Comparison of ENCODE assay signal across 13 cellular contexts in genomic region chr4:140037353-140038030, GRCh38.
DNase-seq lines count a peak whose midpoint lies in the region; ATAC-seq, FAIRE-seq and TF ChIP-seq lines count a peak whose summit lies in the region.
"Had no signal": no experiment of that assay in that cellular context is flagged by ENCODE, and none has a peak within 500 bp of the region (broad histone marks: within the 10 kb centered on the region; RNA-seq: fewer than 3 reads in every experiment).

No MANE protein-coding gene starts in this region.

- BruUV-seq in PC-3 (replicated peaks; lab: Mats Ljungman, UMichigan) = no TSS peak

- peak; percentile 56 for DNase-seq in GM04503 (ENCODE audit: low read depth)
- DNase-seq in PC-3 = peak; percentile 92
- DNase-seq in pancreas = no peak
- DNase-seq in T-helper 17 cell = no peak
- DNase-seq in activated gamma-delta T cell (lab: John Stamatoyannopoulos, UW) = no peak
- no peak for DNase-seq in naive thymus-derived CD4-positive, alpha-beta T cell
- DNase-seq in aorta = no peak
- DNase-seq: left ventricle myocardium superior; MV-4-11; stimulated activated CD4-positive, alpha-beta T cell treated with anti-CD3 and anti-CD28 coated beads, Interleukin-4, amount 100 ng/mL, for 24 hours had no signal

- CTCF ChIA-PET in PC-3 (lab: Charles Lee) = interaction anchor here (0.6 to 0.7 kb wide), 3 partner anchors 23 to 205 kb away, joined by 3 to 8 read pairs (median 3); no protein-coding TSS in a partner anchor
- CTCF ChIA-PET in naive thymus-derived CD4-positive, alpha-beta T cell (lab: Charles Lee) = interaction anchor here (1.4 kb wide), 1 partner anchor 322 kb away, joined by 4 read pairs; no protein-coding TSS in a partner anchor

- H3K4me2 ChIP-seq in PC-3 (ENCODE audit: low read length) = peak overlapping the region; percentile 79

- no peaks in the 10 kb centered on the region for H3K79me2 ChIP-seq in PC-3 (ENCODE audit: low read length)

- TF ChIP-seq CTCF in PC-3 (conservative IDR thresholded peaks at IDR 0.05; ENCODE audit: low read depth, low read length) = no peak
- TF ChIP-seq CTCF in pancreas (IDR thresholded peaks at IDR 0.05) = no peak

- no peaks in the 10 kb centered on the region for H3K9me2 ChIP-seq in PC-3 (replicated peaks; ENCODE audit: low read length)

- H3K9me3 Mint-ChIP-seq in naive thymus-derived CD4-positive, alpha-beta T cell = peaks cover 0 to 2% (median 0%) of the 10 kb centered on the region in 11 donors

- H3K27ac ChIP-seq in PC-3 (ENCODE audit: low read length) (peak overlapping the region; percentile 95), esophagus (ENCODE audit: low read depth in 2 of 2, low read length in 1 of 2) (peak overlapping the region; percentile 26 to 55), pancreas (peak overlapping the region in 2 of 4 donors; percentile 9 to 38), aorta (ENCODE audit: low read depth in 1 of 2, low read length in 2 of 2) (peak overlapping the region in 1 of 2 donors; percentile 48)
- H3K27ac ChIP-seq in naive thymus-derived CD4-positive, alpha-beta T cell (ENCODE audit: low read depth, low read length) = no peak overlapping the region

- intact Hi-C loops in PC-3 (cut with micrococcal nuclease) (loop anchor here (1.0 kb wide), 1 partner anchor 17 kb away; no protein-coding TSS in a partner anchor), pancreas (cut with DNase I) (no loop called here), aorta (cut with DNase I) (no loop called here)
- intact Hi-C loops in naive thymus-derived CD4-positive, alpha-beta T cell (cut with micrococcal nuclease) = no loop called here

- H3K4me3 ChIP-seq in PC-3 (ENCODE audit: low read length) = peak overlapping the region; percentile 43; the same call in 1 of the 2 replicates
- H3K4me3 ChIP-seq in esophagus (ENCODE audit: low read depth in 1 of 2, low read length in 2 of 2) = no peak overlapping the region
- H3K4me3 ChIP-seq in pancreas = no peak overlapping the region
- no peak overlapping the region for H3K4me3 ChIP-seq in naive thymus-derived CD4-positive, alpha-beta T cell (ENCODE audit: low read length)
- no peak overlapping the region for H3K4me3 ChIP-seq in aorta (ENCODE audit: low read length in 2 of 2)
- H3K4me3 ChIP-seq: GM12878 had no signal

- no peaks in the 10 kb centered on the region for H3K9me3 ChIP-seq in PC-3 (ENCODE audit: low read length)
- no peaks in the 10 kb centered on the region for H3K9me3 ChIP-seq in esophagus (ENCODE audit: control insufficient read depth in 2 of 2, insufficient read depth in 1 of 2, low read depth in 1 of 2, low read length in 1 of 2)
- H3K9me3 ChIP-seq in pancreas = no peaks in the 10 kb centered on the region
- no peaks in the 10 kb centered on the region for H3K9me3 ChIP-seq in T-helper 17 cell (ENCODE audit: control insufficient read depth, low read length, poor library complexity, severe bottlenecking)
- H3K9me3 ChIP-seq in naive thymus-derived CD4-positive, alpha-beta T cell (ENCODE audit: control insufficient read depth in 2 of 3, low read length in 3 of 3) = no peaks in the 10 kb centered on the region
- H3K9me3 ChIP-seq in aorta (ENCODE audit: control insufficient read depth, low read length) = no peaks in the 10 kb centered on the region

- peaks cover 4% of the 10 kb centered on the region for H3K4me1 Mint-ChIP-seq in T-helper 17 cell
- peaks cover 0 to 14% (median 5%) of the 10 kb centered on the region in 7 donors for H3K4me1 Mint-ChIP-seq in naive thymus-derived CD4-positive, alpha-beta T cell

- peaks cover 33% of the 10 kb centered on the region for H3K27me3 Mint-ChIP-seq in T-helper 17 cell
- peaks cover 0 to 27% (median 4%) of the 10 kb centered on the region in 5 donors for H3K27me3 Mint-ChIP-seq in naive thymus-derived CD4-positive, alpha-beta T cell
- H3K27me3 Mint-ChIP-seq: activated naive CD8-positive, alpha-beta T cell had no signal

- peak overlapping the region; percentile 65 for H3K9ac ChIP-seq in PC-3 (ENCODE audit: low read length)

- no peak overlapping the region for H3K4me3 Mint-ChIP-seq in T-helper 17 cell
- H3K4me3 Mint-ChIP-seq in naive thymus-derived CD4-positive, alpha-beta T cell = no peak overlapping the region
- H3K4me3 Mint-ChIP-seq: activated naive CD8-positive, alpha-beta T cell had no signal

- H3K36me3 ChIP-seq in PC-3 (ENCODE audit: low read depth, low read length) (no peaks in the 10 kb centered on the region), esophagus (ENCODE audit: control insufficient read depth in 2 of 2, insufficient read depth in 2 of 2, low read length in 1 of 2) (peaks cover 0 to 2% of the 10 kb centered on the region in 2 donors), pancreas (no peaks in the 10 kb centered on the region), aorta (ENCODE audit: control insufficient read depth in 1 of 2, insufficient read depth in 2 of 2, low read length in 1 of 2) (no peaks in the 10 kb centered on the region)
- no peaks in the 10 kb centered on the region for H3K36me3 ChIP-seq in naive thymus-derived CD4-positive, alpha-beta T cell (ENCODE audit: control insufficient read depth in 2 of 3, insufficient read depth in 3 of 3, low read length in 3 of 3)

- H3K36me3 Mint-ChIP-seq in T-helper 17 cell (ENCODE audit: low read depth) = peaks cover 2% of the 10 kb centered on the region
- peaks cover 0 to 8% (median 0%) of the 10 kb centered on the region in 5 donors for H3K36me3 Mint-ChIP-seq in naive thymus-derived CD4-positive, alpha-beta T cell
- H3K36me3 Mint-ChIP-seq: activated naive CD8-positive, alpha-beta T cell had no signal

- no peaks in the 10 kb centered on the region for H4K20me1 ChIP-seq in PC-3 (ENCODE audit: low read length)

- H3F3A ChIP-seq in PC-3 (ENCODE audit: low read length, unreplicated experiment) = peaks cover 4% of the 10 kb centered on the region

- ATAC-seq in PC-3 = peak; percentile 98
- ATAC-seq in pancreas = peak; percentile 55 to 81 (median 73)
- ATAC-seq in T-helper 17 cell = no peak
- ATAC-seq in naive thymus-derived CD4-positive, alpha-beta T cell = no peak
- no peak for ATAC-seq in aorta (ENCODE audit: low FRiP score)
- ATAC-seq: GM12878, left ventricle myocardium superior had no signal

- 61 to 67% methylated on average over 6 of the region's 6 CpGs for WGBS in esophagus, 2 donors
- 49 to 53% methylated on average over 6 of the region's 6 CpGs for WGBS in pancreas, 2 donors
- WGBS in aorta, 2 donors = 49 to 56% methylated on average over 6 of the region's 6 CpGs

- no peaks in the 10 kb centered on the region for H3K27me3 ChIP-seq in PC-3 (ENCODE audit: low read length)
- H3K27me3 ChIP-seq in esophagus (ENCODE audit: control insufficient read depth in 1 of 2, insufficient read depth in 2 of 2, low read length in 2 of 2) = no peaks in the 10 kb centered on the region
- H3K27me3 ChIP-seq in pancreas = no peaks in the 10 kb centered on the region
- no peaks in the 10 kb centered on the region for H3K27me3 ChIP-seq in naive thymus-derived CD4-positive, alpha-beta T cell (ENCODE audit: control insufficient read depth in 2 of 2, insufficient read depth in 2 of 2, low read length in 2 of 2)
- H3K27me3 ChIP-seq in aorta (ENCODE audit: control insufficient read depth in 1 of 2, insufficient read depth in 2 of 2, low read length in 1 of 2) = no peaks in the 10 kb centered on the region

- POLR2A ChIA-PET in PC-3 (lab: Charles Lee; ENCODE audit: unreplicated experiment) = interaction anchor here (0.5 to 0.7 kb wide), 2 partner anchors 55 to 60 kb away, joined by 7 to 10 read pairs; no protein-coding TSS in a partner anchor
- POLR2A ChIA-PET in naive thymus-derived CD4-positive, alpha-beta T cell (lab: Charles Lee) = no interaction called here

- no peak overlapping the region for H2AFZ ChIP-seq in PC-3 (ENCODE audit: low read length)

- H3K4me1 ChIP-seq in PC-3 (ENCODE audit: insufficient read depth, low read length) (peaks cover 25% of the 10 kb centered on the region), esophagus (ENCODE audit: control insufficient read depth in 2 of 2, insufficient read depth in 2 of 2, low read length in 1 of 2) (peaks cover 0 to 8% of the 10 kb centered on the region in 2 donors), pancreas (peaks cover 0 to 13% (median 9%) of the 10 kb centered on the region in 3 donors), aorta (ENCODE audit: control insufficient read depth in 1 of 2, insufficient read depth in 2 of 2, low read length in 2 of 2) (peaks cover 7 to 11% of the 10 kb centered on the region in 2 donors)
- H3K4me1 ChIP-seq in naive thymus-derived CD4-positive, alpha-beta T cell (ENCODE audit: control insufficient read depth in 2 of 2, insufficient read depth in 2 of 2, low read length in 2 of 2) = no peaks in the 10 kb centered on the region

- no peak for FAIRE-seq in pancreas (lab: Jason Lieb, UNC)
- FAIRE-seq: GM12878 had no signal

- H3K27ac Mint-ChIP-seq in T-helper 17 cell = no peak overlapping the region
- peak overlapping the region in 1 of 9 donors; percentile 20 for H3K27ac Mint-ChIP-seq in naive thymus-derived CD4-positive, alpha-beta T cell
- H3K27ac Mint-ChIP-seq: activated naive CD8-positive, alpha-beta T cell had no signal

Comparison
In these comparisons a context has a peak if more than half of its experiments do, and no peak if none do; other contexts are left out.
1. DNase-seq: peak in GM04503 (single experiment) and PC-3 (single experiment); none in pancreas (0 of 6), T-helper 17 cell (0 of 3), activated gamma-delta T cell (single experiment), naive thymus-derived CD4-positive, alpha-beta T cell (0 of 9) and aorta (0 of 2).
2. ATAC-seq: peak in PC-3 (single experiment) and pancreas (4 of 4); none in T-helper 17 cell (single experiment), naive thymus-derived CD4-positive, alpha-beta T cell (single experiment) and aorta (single experiment).